15 cellular contexts compared by ENCODE assay signal in the genomic region with DNA sequence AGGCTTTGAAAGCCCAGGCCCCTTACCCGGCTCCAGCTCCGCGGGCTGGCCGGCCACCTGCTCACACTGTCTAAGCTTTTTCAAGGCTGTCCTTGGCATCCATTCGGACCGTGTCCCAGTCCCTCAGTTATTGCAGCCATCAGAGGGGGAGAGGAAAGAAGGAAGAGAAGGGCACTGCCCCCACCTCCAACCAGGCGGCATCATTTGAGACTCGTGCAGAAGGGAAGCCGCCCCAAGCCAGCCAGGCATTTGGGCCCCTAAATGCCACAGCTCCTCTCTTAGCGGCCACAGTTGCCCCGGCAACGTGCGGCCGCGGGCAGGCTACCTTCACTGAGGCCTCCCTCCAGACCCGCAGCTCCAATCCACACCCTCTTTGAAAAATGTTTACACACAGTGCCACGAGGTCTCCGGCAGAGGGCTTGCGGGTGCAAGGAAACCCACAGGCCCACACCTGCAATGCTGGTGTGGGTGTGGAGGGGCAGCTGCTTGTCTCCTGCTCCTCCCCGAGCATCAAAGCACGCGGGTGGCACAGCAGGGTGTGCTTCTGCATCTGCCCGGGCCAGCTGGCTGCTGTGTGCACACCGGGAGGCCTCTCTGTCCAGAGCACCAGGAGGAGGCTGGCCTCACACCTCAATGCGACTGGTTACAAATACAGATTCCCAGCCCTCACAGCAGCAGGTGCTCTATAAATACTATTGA.
DNase-seq lines count a peak whose midpoint lies in the region; ATAC-seq and TF ChIP-seq lines count a peak whose summit lies in the region.
"Had no signal": no experiment of that assay in that cellular context is flagged by ENCODE, and none has a peak within 500 bp of the region (broad histone marks: within the 10 kb centered on the region; RNA-seq: fewer than 3 reads in every experiment).

No MANE protein-coding gene starts in this region.

- H3K4me3 Mint-ChIP-seq in stimulated activated effector memory CD8-positive, alpha-beta T cell treated with anti-CD3 and anti-CD28 coated beads, Interleukin-12 subunit alpha, Interleukin-12 subunit beta, amount 100 ng/mL, for 72 hours = no peak overlapping the region
- H3K4me3 Mint-ChIP-seq: activated T-cell treated with anti-CD3 and anti-CD28 coated beads, Interleukin-2, amount 50 U/mL, for 72 hours; naive B cell had no signal

- DNase-seq in DMS153 (lab: John Stamatoyannopoulos, UW) = peak; percentile 83
- DNase-seq in NAMALWA (ENCODE audit: low spot score) = peak; percentile 17
- no peak for DNase-seq in lower lobe of right lung
- no peak for DNase-seq in activated T-cell treated with anti-CD3 and anti-CD28 coated beads, Interleukin-2, amount 50 U/mL, for 48 hours
- DNase-seq in stimulated activated effector memory CD8-positive, alpha-beta T cell treated with anti-CD3 and anti-CD28 coated beads, Interleukin-12 subunit alpha, Interleukin-12 subunit beta, amount 100 ng/mL, for 72 hours (ENCODE audit: low spot score in 2 of 2) = no peak
- DNase-seq: activated T-cell treated with anti-CD3 and anti-CD28 coated beads, Interleukin-2, amount 50 U/mL, for 72 hours; CD4-positive, alpha-beta memory T cell; naive B cell; NCI-H1105; stimulated activated CD4-positive, alpha-beta T cell treated with anti-CD3 and anti-CD28 coated beads, Interleukin-2, amount 100 ng/mL, for 48 hours; T-helper 9 cell; tibial artery had no signal

- H3K4me2 ChIP-seq in OCI-LY1 (ENCODE audit: low read length) = no peak overlapping the region

- intact Hi-C loops in lower lobe of right lung (cut with DNase I) = no loop called here

- no peak overlapping the region for H2AFZ ChIP-seq in OCI-LY1 (ENCODE audit: low read length)

- no peak overlapping the region for H3K9ac ChIP-seq in OCI-LY1 (ENCODE audit: low read length)

- H3K27ac ChIP-seq in OCI-LY1 (ENCODE audit: low read depth, low read length, poor library complexity, severe bottlenecking) = no peak overlapping the region
- H3K27ac ChIP-seq in lower lobe of right lung = no peak overlapping the region
- H3K27ac ChIP-seq: tibial artery had no signal

- H3K36me3 ChIP-seq in OCI-LY1 (ENCODE audit: insufficient read depth, low read length) (no peaks in the 10 kb centered on the region), lower lobe of right lung (no peaks in the 10 kb centered on the region)
- H3K36me3 ChIP-seq: tibial artery had no signal

- H4K20me1 ChIP-seq in OCI-LY1 (ENCODE audit: insufficient read depth, low read length) = no peaks in the 10 kb centered on the region

- no peaks in the 10 kb centered on the region for H3K79me2 ChIP-seq in OCI-LY1 (ENCODE audit: insufficient read depth, low read length)

- H3K27ac Mint-ChIP-seq in stimulated activated effector memory CD8-positive, alpha-beta T cell treated with anti-CD3 and anti-CD28 coated beads, Interleukin-12 subunit alpha, Interleukin-12 subunit beta, amount 100 ng/mL, for 72 hours = no peak overlapping the region
- H3K27ac Mint-ChIP-seq: activated T-cell treated with anti-CD3 and anti-CD28 coated beads, Interleukin-2, amount 50 U/mL, for 72 hours had no signal

- H3K9me3 ChIP-seq in OCI-LY1 (ENCODE audit: low read length) = no peaks in the 10 kb centered on the region
- no peaks in the 10 kb centered on the region for H3K9me3 ChIP-seq in lower lobe of right lung
- H3K9me3 ChIP-seq: tibial artery had no signal

- H3K9me2 ChIP-seq in OCI-LY1 (ENCODE audit: low read depth, low read length) = no peaks in the 10 kb centered on the region

- no peaks in the 10 kb centered on the region for H3K36me3 Mint-ChIP-seq in stimulated activated effector memory CD8-positive, alpha-beta T cell treated with anti-CD3 and anti-CD28 coated beads, Interleukin-12 subunit alpha, Interleukin-12 subunit beta, amount 100 ng/mL, for 72 hours
- H3K36me3 Mint-ChIP-seq: CD4-positive, alpha-beta memory T cell; naive B cell had no signal

- peak; percentile 6; the same call in 1 of the 2 replicates for TF ChIP-seq CTCF in OCI-LY1 (IDR thresholded peaks at IDR 0.05; ENCODE audit: low read length)
- TF ChIP-seq CTCF in lower lobe of right lung (IDR thresholded peaks at IDR 0.05) = no peak

- H3K27me3 ChIP-seq in OCI-LY1 (ENCODE audit: insufficient read depth, low read length) (peaks cover 5% of the 10 kb centered on the region; the same call in 1 of the 2 replicates), lower lobe of right lung (ENCODE audit: low read depth) (peaks cover 7% of the 10 kb centered on the region)

- H3F3A ChIP-seq in OCI-LY1 (ENCODE audit: insufficient read depth, low read length) = no peaks in the 10 kb centered on the region

- ATAC-seq in lower lobe of right lung (peak; percentile 44 to 61), HG02884 (IDR thresholded peaks at IDR 0.05; ENCODE audit: unreplicated experiment) (no peak), HG03565 (IDR thresholded peaks at IDR 0.05; ENCODE audit: unreplicated experiment) (no peak)
- no peak for ATAC-seq in stimulated activated effector memory CD8-positive, alpha-beta T cell treated with anti-CD3 and anti-CD28 coated beads, Interleukin-12 subunit alpha, Interleukin-12 subunit beta, amount 100 ng/mL, for 72 hours
- ATAC-seq: activated T-cell treated with anti-CD3 and anti-CD28 coated beads, Interleukin-2, amount 50 U/mL, for 72 hours had no signal

- H3K4me1 Mint-ChIP-seq in stimulated activated effector memory CD8-positive, alpha-beta T cell treated with anti-CD3 and anti-CD28 coated beads, Interleukin-12 subunit alpha, Interleukin-12 subunit beta, amount 100 ng/mL, for 72 hours = no peaks in the 10 kb centered on the region
- H3K4me1 Mint-ChIP-seq: CD4-positive, alpha-beta memory T cell had no signal

- no peaks in the 10 kb centered on the region for H3K9me3 Mint-ChIP-seq in stimulated activated effector memory CD8-positive, alpha-beta T cell treated with anti-CD3 and anti-CD28 coated beads, Interleukin-12 subunit alpha, Interleukin-12 subunit beta, amount 100 ng/mL, for 72 hours
- H3K9me3 Mint-ChIP-seq: activated T-cell treated with anti-CD3 and anti-CD28 coated beads, Interleukin-2, amount 50 U/mL, for 72 hours; CD4-positive, alpha-beta memory T cell; naive B cell had no signal

- H3K4me3 ChIP-seq in OCI-LY1 (ENCODE audit: low read depth, low read length, poor library complexity, severe bottlenecking) (no peak overlapping the region), lower lobe of right lung (no peak overlapping the region)
- H3K4me3 ChIP-seq: tibial artery had no signal

- H3K4me1 ChIP-seq in OCI-LY1 (ENCODE audit: insufficient read depth, low read length, severe bottlenecking) (no peaks in the 10 kb centered on the region), lower lobe of right lung (peaks cover 8% of the 10 kb centered on the region)
- H3K4me1 ChIP-seq: tibial artery had no signal

Comparison
In these comparisons a context has a peak if more than half of its experiments do, and no peak if none do; other contexts are left out.
1. DNase-seq: peak in DMS153 (single experiment) and NAMALWA (single experiment); none in lower lobe of right lung (single experiment), activated T-cell treated with anti-CD3 and anti-CD28 coated beads, Interleukin-2, amount 50 U/mL, for 48 hours (0 of 2) and stimulated activated effector memory CD8-positive, alpha-beta T cell treated with anti-CD3 and anti-CD28 coated beads, Interleukin-12 subunit alpha, Interleukin-12 subunit beta, amount 100 ng/mL, for 72 hours (0 of 2).
2. ATAC-seq: peak in lower lobe of right lung (2 of 2); none in HG02884 (single experiment), HG03565 (single experiment) and stimulated activated effector memory CD8-positive, alpha-beta T cell treated with anti-CD3 and anti-CD28 coated beads, Interleukin-12 subunit alpha, Interleukin-12 subunit beta, amount 100 ng/mL, for 72 hours (single experiment).